In genomic region chr10:93199221-93199681, GRCh38 we compare ENCODE assay signal across 8 cellular contexts.
A peak's percentile ranks its signal among the peaks of the same experiment; 100 is the strongest.
DNase-seq lines count a peak whose midpoint lies in the region; ATAC-seq and TF ChIP-seq lines count a peak whose summit lies in the region.

No MANE protein-coding gene starts in this region.

- H3K27me3 ChIP-seq in BJ (ENCODE audit: control insufficient read depth, insufficient read depth, low read length) (0 out of 2 replicates have a peak, but pooled peaks cover 1% of the 10 kb centered on the region), dorsolateral prefrontal cortex (peaks cover 0 to 22% (median 0%) of the 10 kb centered on the region in 45 donors)

- no peaks in the 10 kb centered on the region for H3K36me3 ChIP-seq in BJ (ENCODE audit: control insufficient read depth, insufficient read depth, low read length)
- no peaks in the 10 kb centered on the region for H3K36me3 ChIP-seq in mucosa of descending colon (ENCODE audit: low read depth)

- peaks cover 9% of the 10 kb centered on the region for H3K4me1 Mint-ChIP-seq in stimulated activated effector memory CD8-positive, alpha-beta T cell treated with anti-CD3 and anti-CD28 coated beads, Interleukin-12 subunit alpha, Interleukin-12 subunit beta, amount 100 ng/mL, for 72 hours

- H3K4me3 Mint-ChIP-seq in stimulated activated effector memory CD8-positive, alpha-beta T cell treated with anti-CD3 and anti-CD28 coated beads, Interleukin-12 subunit alpha, Interleukin-12 subunit beta, amount 100 ng/mL, for 72 hours = no peak overlapping the region

- peak overlapping the region; percentile 30 for H3K4me3 ChIP-seq in BJ (ENCODE audit: low read depth, low read length)
- peak overlapping the region in 54 of 59 donors; percentile 6 to 59 (median 40) for H3K4me3 ChIP-seq in dorsolateral prefrontal cortex
- H3K4me3 ChIP-seq in mucosa of descending colon = no peak overlapping the region

- POLR2A ChIA-PET in BJ (lab: Charles Lee) = interaction anchor here (0.9 kb wide), 1 partner anchor 47 kb away, joined by 3 read pairs; no protein-coding TSS in a partner anchor

- ATAC-seq in mucosa of descending colon (peak; percentile 92), HG03432 (IDR thresholded peaks at IDR 0.05; ENCODE audit: unreplicated experiment) (no peak)
- no peak for ATAC-seq in stimulated activated effector memory CD8-positive, alpha-beta T cell treated with anti-CD3 and anti-CD28 coated beads, Interleukin-12 subunit alpha, Interleukin-12 subunit beta, amount 100 ng/mL, for 72 hours

- DNase-seq in BJ (ENCODE audit: low read depth) = peak; percentile 51
- DNase-seq in NCI-H1092 treated with DMSO at 0.1 percent for 48 hours (lab: John Stamatoyannopoulos, UW) = peak; percentile 56
- peak in 2 of 10 donors; percentile 28 to 35 for DNase-seq in dorsolateral prefrontal cortex
- peak in 2 of 3 donors; percentile 76 to 87 for DNase-seq in mucosa of descending colon
- no peak for DNase-seq in T-helper 9 cell
- DNase-seq in stimulated activated effector memory CD8-positive, alpha-beta T cell treated with anti-CD3 and anti-CD28 coated beads, Interleukin-12 subunit alpha, Interleukin-12 subunit beta, amount 100 ng/mL, for 72 hours (ENCODE audit: low spot score in 2 of 2) = no peak
- DNase-seq in LoVo (ENCODE audit: low spot score) = no peak

- TF ChIP-seq CTCF in BJ (IDR thresholded peaks at IDR 0.05; ENCODE audit: insufficient read depth, low read depth, low read length) = no peak
- no peak for TF ChIP-seq CTCF in dorsolateral prefrontal cortex (IDR thresholded peaks at IDR 0.05 in 54 of 56, conservative IDR thresholded peaks at IDR 0.05 in 2 of 56; ENCODE audit: low read depth in 1 of 56, partially characterized antibody in 56 of 56)
- TF ChIP-seq CTCF in mucosa of descending colon (IDR thresholded peaks at IDR 0.05) = no peak

- intact Hi-C loops in dorsolateral prefrontal cortex (cut with DNase I) (no loop called here), mucosa of descending colon (cut with DNase I, micrococcal nuclease) (no loop called here)

- CTCF ChIA-PET in BJ (lab: Yijun Ruan, JAX) = no interaction called here

- no peak overlapping the region for H3K27ac Mint-ChIP-seq in stimulated activated effector memory CD8-positive, alpha-beta T cell treated with anti-CD3 and anti-CD28 coated beads, Interleukin-12 subunit alpha, Interleukin-12 subunit beta, amount 100 ng/mL, for 72 hours

- H3K27ac ChIP-seq in dorsolateral prefrontal cortex = peak overlapping the region in 7 of 59 donors; percentile 0 to 53 (median 13)

- no peaks in the 10 kb centered on the region for H3K9me3 ChIP-seq in mucosa of descending colon

- no peaks in the 10 kb centered on the region for H3K9me3 Mint-ChIP-seq in stimulated activated effector memory CD8-positive, alpha-beta T cell treated with anti-CD3 and anti-CD28 coated beads, Interleukin-12 subunit alpha, Interleukin-12 subunit beta, amount 100 ng/mL, for 72 hours

- no peaks in the 10 kb centered on the region for H3K36me3 Mint-ChIP-seq in stimulated activated effector memory CD8-positive, alpha-beta T cell treated with anti-CD3 and anti-CD28 coated beads, Interleukin-12 subunit alpha, Interleukin-12 subunit beta, amount 100 ng/mL, for 72 hours

- peaks cover 7% of the 10 kb centered on the region for H3K4me1 ChIP-seq in mucosa of descending colon (ENCODE audit: low read depth)

Comparison
In these comparisons a context has a peak if more than half of its experiments do, and no peak if none do; other contexts are left out.
1. DNase-seq: peak in BJ (single experiment), NCI-H1092 treated with DMSO at 0.1 percent for 48 hours (single experiment) and mucosa of descending colon (2 of 3); none in T-helper 9 cell (single experiment), stimulated activated effector memory CD8-positive, alpha-beta T cell treated with anti-CD3 and anti-CD28 coated beads, Interleukin-12 subunit alpha, Interleukin-12 subunit beta, amount 100 ng/mL, for 72 hours (0 of 2) and LoVo (single experiment).